Comparison of ENCODE assay signal across 8 cellular contexts in genomic region chr6:27650620-27651370, GRCh38.
A peak's percentile ranks its signal among the peaks of the same experiment; 100 is the strongest.
DNase-seq lines count a peak whose midpoint lies in the region; ATAC-seq and TF ChIP-seq lines count a peak whose summit lies in the region.

No MANE protein-coding gene starts in this region.

- no peaks in the 10 kb centered on the region for H3K36me3 ChIP-seq in SJCRH30

- no peaks in the 10 kb centered on the region for H3K36me3 Mint-ChIP-seq in endothelial cell (ENCODE audit: low read depth, unreplicated experiment)

- no peaks in the 10 kb centered on the region for H3K9me3 ChIP-seq in SJCRH30 (replicated peaks)

- TF ChIP-seq CTCF in endothelial cell (IDR thresholded peaks at IDR 0.05; ENCODE audit: unreplicated experiment) = peak; percentile 56
- TF ChIP-seq CTCF in omental fat pad (IDR thresholded peaks at IDR 0.05) = no peak

- no peaks in the 10 kb centered on the region for H3K4me1 Mint-ChIP-seq in endothelial cell (ENCODE audit: unreplicated experiment)

- H3K27me3 ChIP-seq in SJCRH30 = no peaks in the 10 kb centered on the region

- DNase-seq in EH (ENCODE audit: low read depth) = peak; percentile 20
- DNase-seq in SJCRH30 = peak; percentile 50 to 61
- peak; percentile 78 for DNase-seq in endothelial cell (ENCODE audit: low spot score)
- peak; percentile 42 to 71 for DNase-seq in stimulated activated CD4-positive, alpha-beta T cell treated with anti-CD3 and anti-CD28 coated beads, Interleukin-12 subunit alpha, Interleukin-12 subunit beta, amount 100 ng/mL, for 24 hours (ENCODE audit: low read depth in 2 of 2)
- no peak for DNase-seq in omental fat pad (ENCODE audit: low spot score)

- H3K27ac Mint-ChIP-seq in endothelial cell (ENCODE audit: unreplicated experiment) = peak overlapping the region; percentile 83

- peak overlapping the region; percentile 44 for H3K4me3 ChIP-seq in SJCRH30

- ATAC-seq in HG03378 (IDR thresholded peaks at IDR 0.05; ENCODE audit: unreplicated experiment) (peak; percentile 75), HG02763 (IDR thresholded peaks at IDR 0.05; ENCODE audit: unreplicated experiment) (no peak), HG03457 (IDR thresholded peaks at IDR 0.05; ENCODE audit: unreplicated experiment) (no peak), omental fat pad (ENCODE audit: low FRiP score) (no peak)

- H3K27me3 Mint-ChIP-seq in endothelial cell (ENCODE audit: unreplicated experiment) = peaks cover 6% of the 10 kb centered on the region

- no peaks in the 10 kb centered on the region for H3K9me3 Mint-ChIP-seq in endothelial cell (ENCODE audit: unreplicated experiment)

- no peak overlapping the region for H3K27ac ChIP-seq in SJCRH30

- peak overlapping the region; percentile 91 for H3K4me3 Mint-ChIP-seq in endothelial cell (ENCODE audit: unreplicated experiment)

- H3K4me1 ChIP-seq in SJCRH30 = no peaks in the 10 kb centered on the region
